Comparison of ENCODE assay signal across 16 cellular contexts in genomic region chr12:71640316-71640715, GRCh38. TPM values are rescaled to one million over a fixed set of nuclear protein-coding genes. Genes with fewer than 3 reads are reported as not detected.
DNase-seq lines count a peak whose midpoint lies in the region; ATAC-seq, FAIRE-seq and TF ChIP-seq lines count a peak whose summit lies in the region.
"Had no signal": no experiment of that assay in that cellular context is flagged by ENCODE, and none has a peak within 500 bp of the region (broad histone marks: within the 10 kb centered on the region; RNA-seq: fewer than 3 reads in every experiment).

No MANE protein-coding gene starts in this region.

- no peak for TF ChIP-seq RAD21 in HepG2 (CRISPR knock-in tag; IDR thresholded peaks at IDR 0.05)

- H3K79me2 ChIP-seq in HepG2 (ENCODE audit: insufficient read depth, low read length) (no peaks in the 10 kb centered on the region), H9 (ENCODE audit: insufficient read depth, low read length) (no peaks in the 10 kb centered on the region)

- no peaks in the 10 kb centered on the region for H3K23me2 ChIP-seq in H9 (ENCODE audit: insufficient read length, low read depth, low read length, poor library complexity, severe bottlenecking)

- H3K4ac ChIP-seq in H9 (ENCODE audit: low read depth, low read length), result no peak overlapping the region

- H3K9me3 ChIP-seq in HepG2 (ENCODE audit: low read length), result no peaks in the 10 kb centered on the region
- H3K9me3 ChIP-seq in right lobe of liver, result no peaks in the 10 kb centered on the region
- H3K9me3 ChIP-seq in H9 (ENCODE audit: control insufficient read depth, low read depth, low read length), result no peaks in the 10 kb centered on the region

- no peak for TF ChIP-seq EP300 in HepG2 (IDR thresholded peaks at IDR 0.05; ENCODE audit: low read depth in 2 of 2, low read length in 2 of 2)
- no peak for TF ChIP-seq EP300 in HepG2 (CRISPR knock-in tag; IDR thresholded peaks at IDR 0.05; ENCODE audit: borderline replicate concordance)

- H3K4me3 ChIP-seq in HepG2 (replicated peaks in 1 of 3; ENCODE audit: insufficient read depth in 1 of 3, low read depth in 2 of 3, low read length in 3 of 3) (no peak overlapping the region), right lobe of liver (no peak overlapping the region)
- H3K4me3 ChIP-seq: PC-9 had no signal

- H3K9me3 Mint-ChIP-seq in activated T-helper 17 cell treated with anti-CD3 and anti-CD28 coated beads, Interleukin-2, amount 50 U/mL, for 72 hours, result no peaks in the 10 kb centered on the region
- no peaks in the 10 kb centered on the region for H3K9me3 Mint-ChIP-seq in H9
- H3K9me3 Mint-ChIP-seq: CD8-positive, alpha-beta T cell had no signal

- ATAC-seq in HepG2 (peak; percentile 37), right lobe of liver (no peak), foreskin keratinocyte (peak; percentile 36), GM18505 (IDR thresholded peaks at IDR 0.05; ENCODE audit: unreplicated experiment) (no peak)
- no peak for ATAC-seq in activated T-helper 17 cell treated with anti-CD3 and anti-CD28 coated beads, Interleukin-2, amount 50 U/mL, for 72 hours (replicated peaks)

- H2AK5ac ChIP-seq in H9 (ENCODE audit: insufficient read length, low read length), result no peak overlapping the region

- H3K4me1 ChIP-seq in HepG2 (ENCODE audit: insufficient read depth, low read length) (no peaks in the 10 kb centered on the region), right lobe of liver (no peaks in the 10 kb centered on the region), foreskin keratinocyte (peaks cover 5% of the 10 kb centered on the region), H9 (ENCODE audit: insufficient read depth, low read length) (no peaks in the 10 kb centered on the region)

- H3K4me1 Mint-ChIP-seq in activated T-helper 17 cell treated with anti-CD3 and anti-CD28 coated beads, Interleukin-2, amount 50 U/mL, for 72 hours, result peaks cover 27% of the 10 kb centered on the region
- H3K4me1 Mint-ChIP-seq in H9, result no peaks in the 10 kb centered on the region

- no peak overlapping the region for H3T11ph ChIP-seq in H9 (ENCODE audit: low read length)

- H3K23ac ChIP-seq in H9 (ENCODE audit: insufficient read length, low read depth, low read length), result no peak overlapping the region

- H3K9ac ChIP-seq in HepG2 (ENCODE audit: insufficient read depth, low read depth, low read length) (no peak overlapping the region), H9 (ENCODE audit: extremely low read depth, insufficient read length, low read length) (no peak overlapping the region)

- no peak for FAIRE-seq in HepG2 (lab: Jason Lieb, UNC)

- no peak overlapping the region for H2BK12ac ChIP-seq in H9 (ENCODE audit: insufficient read length, low read depth, low read length)

- H4K8ac ChIP-seq in H9 (replicated peaks; ENCODE audit: insufficient read length, low read depth, low read length), result no peak overlapping the region

- no peak for TF ChIP-seq CTCF in HepG2 (CRISPR knock-in tag; IDR thresholded peaks at IDR 0.05)
- TF ChIP-seq CTCF in right lobe of liver (IDR thresholded peaks at IDR 0.05), result no peak
- TF ChIP-seq CTCF in foreskin keratinocyte (conservative IDR thresholded peaks at IDR 0.05), result no peak
- TF ChIP-seq CTCF in H9 (conservative IDR thresholded peaks at IDR 0.05), result no peak

- H2BK5ac ChIP-seq in H9 (ENCODE audit: insufficient read length, low read length), result no peak overlapping the region

- intact Hi-C loops in HepG2 (cut with micrococcal nuclease; ENCODE audit: unreplicated experiment), result no loop called here
- intact Hi-C loops in right lobe of liver (cut with DNase I), result no loop called here

- H3K27ac ChIP-seq in HepG2 (ENCODE audit: extremely low read length, insufficient read depth, low read length) (no peak overlapping the region), right lobe of liver (no peak overlapping the region), foreskin keratinocyte (no peak overlapping the region), H9 (ENCODE audit: insufficient read length, low read depth, low read length) (no peak overlapping the region)
- H3K27ac ChIP-seq: PC-9 had no signal

- H3K36me3 ChIP-seq in HepG2 (replicated peaks in 1 of 2; ENCODE audit: control insufficient read depth in 1 of 2, insufficient read depth in 2 of 2, low read length in 2 of 2) (peaks cover 10 to 70% of the 10 kb centered on the region in 2 experiments), right lobe of liver (peaks cover 0 to 90% (median 23%) of the 10 kb centered on the region in 4 donors)

- H3K18ac ChIP-seq in H9 (ENCODE audit: insufficient read length, low read depth, low read length), result no peak overlapping the region

- H3K14ac ChIP-seq in H9 (ENCODE audit: insufficient read depth, low read length), result no peak overlapping the region

- H2AFZ ChIP-seq in HepG2 (ENCODE audit: low read length) (no peak overlapping the region), H9 (ENCODE audit: low read length) (no peak overlapping the region)
- H2AFZ ChIP-seq: PC-9 had no signal

- BruUV-seq in HepG2 (replicated peaks; lab: Mats Ljungman, UMichigan), result no TSS peak

- CTCF ChIA-PET in HepG2 (lab: Yijun Ruan, JAX; ENCODE audit: low intra/inter-chr PET ratio, low total read pairs), result interaction anchor here (2.1 kb wide), 1 partner anchor 107 kb away, joined by 17 read pairs; no protein-coding TSS in a partner anchor

- peak overlapping the region; percentile 65 for H3K27ac Mint-ChIP-seq in activated T-helper 17 cell treated with anti-CD3 and anti-CD28 coated beads, Interleukin-2, amount 50 U/mL, for 72 hours
- no peak overlapping the region for H3K27ac Mint-ChIP-seq in H9

- no peak for DNase-seq in HepG2 (ENCODE audit: low spot score)
- DNase-seq in right lobe of liver, result no peak
- DNase-seq in foreskin keratinocyte, result no peak
- no peak for DNase-seq in DMS 273 treated with DMSO at 0.1 percent for 48 hours (lab: John Stamatoyannopoulos, UW)
- no peak for DNase-seq in H9
- DNase-seq: ACHN; CD8-positive, alpha-beta T cell; H7; NCI-H1105 treated with DMSO at 0.1 percent for 48 hours; NCI-H187 treated with DMSO at 0.1 percent for 48 hours; NCI-H446 treated with DMSO at 0.1 percent for 48 hours; NCI-H748 treated with DMSO at 0.1 percent for 48 hours; PC-9; Right ventricle myocardium superior had no signal

- H3K27me3 ChIP-seq in HepG2 (ENCODE audit: control insufficient read depth in 1 of 2, insufficient read depth in 2 of 2, low read length in 2 of 2) (no peaks in the 10 kb centered on the region), right lobe of liver (no peaks in the 10 kb centered on the region), foreskin keratinocyte (no peaks in the 10 kb centered on the region), H9 (ENCODE audit: insufficient read depth, low read length) (no peaks in the 10 kb centered on the region)

- in situ Hi-C loops in HepG2 (cut with HindIII; ENCODE audit: extremely low pct_ligation_motif_present, low pct_unique_long_range_greater_than_20kb), result no loop called here

- no peaks in the 10 kb centered on the region for H3K27me3 Mint-ChIP-seq in activated T-helper 17 cell treated with anti-CD3 and anti-CD28 coated beads, Interleukin-2, amount 50 U/mL, for 72 hours
- H3K27me3 Mint-ChIP-seq in H9 (ENCODE audit: low read depth), result no peaks in the 10 kb centered on the region

- H3K36me3 Mint-ChIP-seq in activated T-helper 17 cell treated with anti-CD3 and anti-CD28 coated beads, Interleukin-2, amount 50 U/mL, for 72 hours (ENCODE audit: low read depth), result peaks cover 99% of the 10 kb centered on the region
- peaks cover 20 to 73% (median 55%) of the 10 kb centered on the region in 3 experiments; a peak in 6 of 7 replicates for H3K36me3 Mint-ChIP-seq in H9 (ENCODE audit: insufficient read depth in 1 of 3, low read depth in 3 of 3)

- POLR2A ChIA-PET in HepG2 (lab: Yijun Ruan, JAX), result no interaction called here

- no peak overlapping the region for H3K4me3 Mint-ChIP-seq in activated T-helper 17 cell treated with anti-CD3 and anti-CD28 coated beads, Interleukin-2, amount 50 U/mL, for 72 hours
- no peak overlapping the region for H3K4me3 Mint-ChIP-seq in H9
- H3K4me3 Mint-ChIP-seq: CD8-positive, alpha-beta T cell had no signal

- H3K4me2 ChIP-seq in HepG2 (ENCODE audit: low read depth, low read length) (no peak overlapping the region), H9 (ENCODE audit: insufficient read depth, insufficient read length, low read length) (no peak overlapping the region)
- H3K4me2 ChIP-seq: PC-9 had no signal

- H3K56ac ChIP-seq in H9 (ENCODE audit: insufficient read length, low read depth, low read length), result no peak overlapping the region

- H4K20me1 ChIP-seq in HepG2 (ENCODE audit: insufficient read depth, low read length), result no peaks in the 10 kb centered on the region
- H4K20me1 ChIP-seq in H9 (ENCODE audit: control insufficient read depth, insufficient read depth, insufficient read length), result no peaks in the 10 kb centered on the region

- no CpG with 5 or more reads among the region's 2 CpGs for WGBS in HepG2 (ENCODE audit: low lambda C conversion rate)
- no CpG with 5 or more reads among the region's 2 CpGs for WGBS in right lobe of liver (ENCODE audit: insufficient coverage, low coverage, low lambda C conversion rate, missing lambda C conversion rate)
- WGBS in H9 (ENCODE audit: extremely low coverage, insufficient read length, low lambda C conversion rate), result no CpG with 5 or more reads among the region's 2 CpGs

- no peak overlapping the region for H4K91ac ChIP-seq in H9 (ENCODE audit: insufficient read length, low read depth, low read length)

- H4K5ac ChIP-seq in H9 (ENCODE audit: insufficient read length, low read depth, low read length), result no peak overlapping the region

- no peak overlapping the region for H2BK120ac ChIP-seq in H9 (ENCODE audit: low read depth, low read length, poor library complexity, severe bottlenecking)

- H2BK20ac ChIP-seq in H9 (ENCODE audit: low read depth, low read length, poor library complexity, severe bottlenecking), result no peak overlapping the region

- H3K79me1 ChIP-seq in H9 (ENCODE audit: insufficient read depth, low read depth, low read length, poor library complexity, severe bottlenecking), result no peaks in the 10 kb centered on the region

- no peak overlapping the region for H2BK15ac ChIP-seq in H9 (ENCODE audit: low read depth, low read length)

- TF ChIP-seq POLR2A in HepG2 (IDR thresholded peaks at IDR 0.05; ENCODE audit: insufficient read depth in 1 of 2, low read depth in 2 of 2, low read length in 2 of 2), result no peak
- no peak for TF ChIP-seq POLR2A in right lobe of liver (IDR thresholded peaks at IDR 0.05)
- no peak for TF ChIP-seq POLR2A in GM18505 (IDR thresholded peaks at IDR 0.05; ENCODE audit: borderline replicate concordance, extremely low read depth, insufficient read depth, insufficient read length)

RNA-seq across cellular contexts. Expression of gene ZFC3H1, which starts 23.3 kb away (rescaled TPM):
- total RNA-seq in HepG2 (2016; rRNA removed; fragmentation: Illumina TruSeq; extraction: Trizol), result 8.9 and 17.1 TPM in 2 replicates
- total RNA-seq in HepG2 (2016; cell fraction: cytosol; rRNA removed; fragmentation: Illumina TruSeq; extraction: Trizol; ENCODE audit: low read depth), result 5.0 and 6.0 TPM in 2 replicates
- 7.0 and 13.0 TPM in 2 replicates for total RNA-seq in HepG2 (2016; cell fraction: insoluble cytoplasmic fraction; rRNA removed; fragmentation: Illumina TruSeq; extraction: Trizol)
- total RNA-seq in HepG2 (2016; cell fraction: membrane; rRNA removed; fragmentation: Illumina TruSeq; extraction: Trizol), result 4.6 and 5.9 TPM in 2 replicates
- total RNA-seq in HepG2 (2016; cell fraction: nucleus; rRNA removed; fragmentation: Illumina TruSeq; extraction: Trizol), result 73.8 and 77.3 TPM in 2 replicates
- polyA plus RNA-seq in HepG2 (2011; rRNA removed), result 31.4 and 38.3 TPM in 2 replicates
- 4.3 and 6.5 TPM in 2 replicates for polyA plus RNA-seq in HepG2 (2011; cell fraction: cytosol; rRNA removed)
- polyA plus RNA-seq in HepG2 (2011; cell fraction: nucleus; rRNA removed), result 96.5 and 110 TPM in 2 replicates
- 19.0 and 21.7 TPM in 2 replicates for polyA plus RNA-seq in HepG2 (2012)
- polyA plus RNA-seq in HepG2 (2016; cell fraction: cytosol; fragmentation: Illumina TruSeq; extraction: Trizol; ENCODE audit: low read depth), result 0.44 and 0.55 TPM in 2 replicates
- polyA plus RNA-seq in HepG2 (2016; cell fraction: insoluble cytoplasmic fraction; fragmentation: Illumina TruSeq; extraction: Trizol; ENCODE audit: low read depth), result 7.3 and 8.6 TPM in 2 replicates
- polyA plus RNA-seq in HepG2 (2016; cell fraction: membrane; fragmentation: Illumina TruSeq; extraction: Trizol; ENCODE audit: low read depth), result 1.7 and 1.9 TPM in 2 replicates
- 99.4 and 110 TPM in 2 replicates for polyA plus RNA-seq in HepG2 (2016; cell fraction: nucleus; fragmentation: Illumina TruSeq; extraction: Trizol; ENCODE audit: insufficient read depth, low read depth)
- 11.8 and 15.6 TPM in 2 replicates for polyA minus RNA-seq in HepG2 (2011; rRNA and poly(A)+ RNA removed; ENCODE audit: low replicate concordance)
- 6.1 and 11.4 TPM in 2 replicates for polyA minus RNA-seq in HepG2 (2011; cell fraction: cytosol; rRNA and poly(A)+ RNA removed)
- 208 and 220 TPM in 2 replicates for polyA minus RNA-seq in HepG2 (2011; cell fraction: nucleus; rRNA and poly(A)+ RNA removed)
- 10 to 100 TPM; 13.0 to 27.3 (median 19.1) TPM for total RNA-seq in right lobe of liver
- total RNA-seq in activated T-helper 17 cell treated with anti-CD3 and anti-CD28 coated beads, Interleukin-2, amount 50 U/mL, for 72 hours, result 100 to 1,000 TPM in 1 of 2 donors, 10 to 100 TPM in 1; 61.6 to 111 TPM
- total RNA-seq in foreskin keratinocyte, result 17.6 and 22.2 TPM in 2 replicates
- polyA plus RNA-seq in foreskin keratinocyte, result 10.3 and 10.6 TPM in 2 replicates
- total RNA-seq in H9 (2021), result 24.4 and 26.4 TPM in 2 replicates

RNA-seq across cellular contexts. Expression of gene THAP2, which starts 23.8 kb away (rescaled TPM):
- total RNA-seq in HepG2 (2016; rRNA removed; fragmentation: Illumina TruSeq; extraction: Trizol) (6.2 and 7.3 TPM in 2 replicates), right lobe of liver (1 to 10 TPM; 1.3 to 3.2 (median 2.0) TPM), foreskin keratinocyte (2.2 and 2.7 TPM in 2 replicates), H9 (2021) (2.5 and 3.7 TPM in 2 replicates)
- 3.0 and 3.9 TPM in 2 replicates for total RNA-seq in HepG2 (2016; cell fraction: cytosol; rRNA removed; fragmentation: Illumina TruSeq; extraction: Trizol; ENCODE audit: low read depth)
- total RNA-seq in HepG2 (2016; cell fraction: insoluble cytoplasmic fraction; rRNA removed; fragmentation: Illumina TruSeq; extraction: Trizol), result 5.9 and 7.3 TPM in 2 replicates
- 5.3 and 6.1 TPM in 2 replicates for total RNA-seq in HepG2 (2016; cell fraction: membrane; rRNA removed; fragmentation: Illumina TruSeq; extraction: Trizol)
- total RNA-seq in HepG2 (2016; cell fraction: nucleus; rRNA removed; fragmentation: Illumina TruSeq; extraction: Trizol), result 9.9 and 13.4 TPM in 2 replicates
- polyA plus RNA-seq in HepG2 (2011; rRNA removed) (5.0 and 5.2 TPM in 2 replicates), foreskin keratinocyte (3.1 and 3.3 TPM in 2 replicates)
- 1.4 and 2.4 TPM in 2 replicates for polyA plus RNA-seq in HepG2 (2011; cell fraction: cytosol; rRNA removed)
- polyA plus RNA-seq in HepG2 (2011; cell fraction: nucleus; rRNA removed), result 3.8 and 5.8 TPM in 2 replicates
- polyA plus RNA-seq in HepG2 (2012), result 5.1 and 8.6 TPM in 2 replicates
- polyA plus RNA-seq in HepG2 (2016; cell fraction: cytosol; fragmentation: Illumina TruSeq; extraction: Trizol; ENCODE audit: low read depth), result 3.0 and 4.3 TPM in 2 replicates
- polyA plus RNA-seq in HepG2 (2016; cell fraction: insoluble cytoplasmic fraction; fragmentation: Illumina TruSeq; extraction: Trizol; ENCODE audit: low read depth), result 7.7 and 7.9 TPM in 2 replicates
- 4.7 and 4.8 TPM in 2 replicates for polyA plus RNA-seq in HepG2 (2016; cell fraction: membrane; fragmentation: Illumina TruSeq; extraction: Trizol; ENCODE audit: low read depth)
- 12.1 and 12.4 TPM in 2 replicates for polyA plus RNA-seq in HepG2 (2016; cell fraction: nucleus; fragmentation: Illumina TruSeq; extraction: Trizol; ENCODE audit: insufficient read depth, low read depth)
- 2.5 and 2.9 TPM in 2 replicates for polyA minus RNA-seq in HepG2 (2011; rRNA and poly(A)+ RNA removed; ENCODE audit: low replicate concordance)
- 1.9 and 4.4 TPM in 2 replicates for polyA minus RNA-seq in HepG2 (2011; cell fraction: cytosol; rRNA and poly(A)+ RNA removed)
- 13.9 and 14.5 TPM in 2 replicates for polyA minus RNA-seq in HepG2 (2011; cell fraction: nucleus; rRNA and poly(A)+ RNA removed)
- total RNA-seq in activated T-helper 17 cell treated with anti-CD3 and anti-CD28 coated beads, Interleukin-2, amount 50 U/mL, for 72 hours, result 10 to 100 TPM in 1 of 2 donors, 1 to 10 TPM in 1; 8.7 to 10.9 TPM

RNA-seq across cellular contexts. Expression of gene TMEM19, which starts 45.6 kb away (rescaled TPM):
- 21.9 and 22.5 TPM in 2 replicates for total RNA-seq in HepG2 (2016; rRNA removed; fragmentation: Illumina TruSeq; extraction: Trizol)
- total RNA-seq in HepG2 (2016; cell fraction: cytosol; rRNA removed; fragmentation: Illumina TruSeq; extraction: Trizol; ENCODE audit: low read depth), result 8.4 and 11.1 TPM in 2 replicates
- 24.4 and 24.7 TPM in 2 replicates for total RNA-seq in HepG2 (2016; cell fraction: insoluble cytoplasmic fraction; rRNA removed; fragmentation: Illumina TruSeq; extraction: Trizol)
- 19.4 and 21.7 TPM in 2 replicates for total RNA-seq in HepG2 (2016; cell fraction: membrane; rRNA removed; fragmentation: Illumina TruSeq; extraction: Trizol)
- 20.6 and 22.2 TPM in 2 replicates for total RNA-seq in HepG2 (2016; cell fraction: nucleus; rRNA removed; fragmentation: Illumina TruSeq; extraction: Trizol)
- 12.0 and 16.9 TPM in 2 replicates for polyA plus RNA-seq in HepG2 (2011; rRNA removed)
- 10.0 and 19.2 TPM in 2 replicates for polyA plus RNA-seq in HepG2 (2011; cell fraction: cytosol; rRNA removed)
- 5.6 and 6.0 TPM in 2 replicates for polyA plus RNA-seq in HepG2 (2011; cell fraction: nucleus; rRNA removed)
- 8.1 and 12.4 TPM in 2 replicates for polyA plus RNA-seq in HepG2 (2012)
- 11.2 and 15.2 TPM in 2 replicates for polyA plus RNA-seq in HepG2 (2016; cell fraction: cytosol; fragmentation: Illumina TruSeq; extraction: Trizol; ENCODE audit: low read depth)
- polyA plus RNA-seq in HepG2 (2016; cell fraction: insoluble cytoplasmic fraction; fragmentation: Illumina TruSeq; extraction: Trizol; ENCODE audit: low read depth), result 18.4 and 19.0 TPM in 2 replicates
- 19.6 and 21.1 TPM in 2 replicates for polyA plus RNA-seq in HepG2 (2016; cell fraction: membrane; fragmentation: Illumina TruSeq; extraction: Trizol; ENCODE audit: low read depth)
- polyA plus RNA-seq in HepG2 (2016; cell fraction: nucleus; fragmentation: Illumina TruSeq; extraction: Trizol; ENCODE audit: insufficient read depth, low read depth), result 22.5 and 24.5 TPM in 2 replicates
- 22.8 and 43.2 TPM in 2 replicates for polyA minus RNA-seq in HepG2 (2011; rRNA and poly(A)+ RNA removed; ENCODE audit: low replicate concordance)
- polyA minus RNA-seq in HepG2 (2011; cell fraction: cytosol; rRNA and poly(A)+ RNA removed), result 14.2 and 14.3 TPM in 2 replicates
- polyA minus RNA-seq in HepG2 (2011; cell fraction: nucleus; rRNA and poly(A)+ RNA removed), result 16.7 and 20.8 TPM in 2 replicates
- 10 to 100 TPM; 11.2 to 18.9 (median 15.7) TPM for total RNA-seq in right lobe of liver
- 10 to 100 TPM; 16.2 to 29.7 TPM for total RNA-seq in activated T-helper 17 cell treated with anti-CD3 and anti-CD28 coated beads, Interleukin-2, amount 50 U/mL, for 72 hours
- total RNA-seq in foreskin keratinocyte, result 17.3 and 18.6 TPM in 2 replicates
- 6.5 and 9.5 TPM in 2 replicates for polyA plus RNA-seq in foreskin keratinocyte
- 17.3 and 18.4 TPM in 2 replicates for total RNA-seq in H9 (2021)

Comparison
In these comparisons a context has a peak if more than half of its experiments do, and no peak if none do; other contexts are left out.
1. ATAC-seq: peak in HepG2 (single experiment) and foreskin keratinocyte (single experiment); none in right lobe of liver (0 of 4), activated T-helper 17 cell treated with anti-CD3 and anti-CD28 coated beads, Interleukin-2, amount 50 U/mL, for 72 hours (single experiment) and GM18505 (single experiment).